Comparison of ENCODE assay signal across 27 cellular contexts in the genomic region with DNA sequence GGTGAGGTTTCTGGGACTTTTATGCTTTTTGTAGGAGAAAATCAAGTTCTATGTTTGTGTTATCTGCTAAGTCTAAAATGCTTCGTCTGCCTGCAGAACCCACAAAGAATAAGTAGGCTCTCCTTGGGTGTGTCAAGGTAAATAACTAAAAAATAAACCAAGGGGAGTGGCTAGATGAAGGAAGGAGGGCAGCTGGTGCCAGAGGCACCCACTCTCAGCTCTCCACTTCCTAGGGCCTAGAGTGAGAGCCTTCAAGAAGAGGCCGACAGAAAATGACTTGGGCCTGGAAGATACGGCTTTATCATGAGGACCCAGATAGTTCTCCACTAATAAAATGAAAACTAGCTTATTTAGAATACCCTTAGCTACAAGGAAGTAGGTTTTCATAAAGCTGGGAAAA.
"Had no signal": no experiment of that assay in that cellular context is flagged by ENCODE, and none has a peak within 500 bp of the region (broad histone marks: within the 10 kb centered on the region; RNA-seq: fewer than 3 reads in every experiment).

No MANE protein-coding gene starts in this region.

- H3K27ac Mint-ChIP-seq: activated CD8-positive, alpha-beta memory T cell treated with anti-CD3 and anti-CD28 coated beads, Interleukin-2, amount 10 ng/mL, durations not matched to agents 7 days and 5 days; activated naive CD4-positive, alpha-beta T cell treated with anti-CD3 and anti-CD28 coated beads, Interleukin-2, amount 50 U/mL, for 24 hours; activated T-cell treated with anti-CD3 and anti-CD28 coated beads, Interleukin-2, amount 50 U/mL, for 24 hours; activated T-helper 1 cell treated with anti-CD3 and anti-CD28 coated beads, Interleukin-12 subunit alpha, Interleukin-12 subunit beta, Interleukin-2, Interleukin-4 antibody, amounts not matched to agents 30 ng/mL and 10 ng/mL and 1 ng/mL, durations not matched to agents 14 hours and 24 hours and 36 hours; T-helper 2 cell treated with Interferon-gamma antibody and Interleukin-4, amounts not matched to agents 5 μg/mL and 100 μg/mL, for 36 hours; WTC11 had no signal

- DNase-seq: activated CD4-positive, alpha-beta T cell treated with anti-CD3 and anti-CD28 coated beads for 48 hours; activated CD4-positive, alpha-beta T cell treated with anti-CD3 and anti-CD28 coated beads, Interleukin-2, amount 50 U/mL, for 4 hours; activated CD4-positive, CD25-positive, alpha-beta regulatory T cell treated with anti-CD3 and anti-CD28 coated beads, Interleukin-2, amount 50 U/mL, for 72 hours; activated CD8-positive, alpha-beta memory T cell treated with anti-CD3 and anti-CD28 coated beads, Interleukin-2, amount 10 ng/mL, durations not matched to agents 7 days and 5 days; activated effector memory CD4-positive, alpha-beta T cell treated with Interleukin-2 at 50 U/mL for 16 hours; activated naive CD4-positive, alpha-beta T cell; activated T-cell treated with anti-CD3 and anti-CD28 coated beads, Interleukin-2, amount 50 U/mL, for 24 hours; aorta; Karpas-422; NCI-H1105 treated with DMSO at 0.1 percent for 48 hours; NCI-H1436 treated with DMSO at 0.1 percent for 48 hours; NCI-H187; NCI-H2081; NCI-H446; NCI-H524 treated with DMSO at 0.1 percent for 48 hours; Peyer's patch; Right ventricle myocardium superior; SJCRH30; SK-N-SH; T-helper 1 cell had no signal

- H3K27me3 Mint-ChIP-seq: activated CD8-positive, alpha-beta memory T cell treated with anti-CD3 and anti-CD28 coated beads, Interleukin-2, amount 10 ng/mL, durations not matched to agents 7 days and 5 days; activated naive CD4-positive, alpha-beta T cell treated with anti-CD3 and anti-CD28 coated beads, Interleukin-2, amount 50 U/mL, for 24 hours; activated T-cell treated with anti-CD3 and anti-CD28 coated beads, Interleukin-2, amount 50 U/mL, for 24 hours had no signal

- ATAC-seq: activated CD8-positive, alpha-beta memory T cell treated with anti-CD3 and anti-CD28 coated beads, Interleukin-2, amount 10 ng/mL, durations not matched to agents 7 days and 5 days; K562; WTC11 had no signal

- H3K27me3 ChIP-seq: Peyer's patch, SJCRH30 had no signal

- H3K36me3 ChIP-seq: Peyer's patch had no signal

- H3K9me3 Mint-ChIP-seq: activated naive CD4-positive, alpha-beta T cell treated with anti-CD3 and anti-CD28 coated beads, Interleukin-2, amount 50 U/mL, for 24 hours; activated T-cell treated with anti-CD3 and anti-CD28 coated beads, Interleukin-2, amount 50 U/mL, for 24 hours; activated T-helper 1 cell treated with anti-CD3 and anti-CD28 coated beads, Interleukin-12 subunit alpha, Interleukin-12 subunit beta, Interleukin-2, Interleukin-4 antibody, amounts not matched to agents 30 ng/mL and 10 ng/mL and 1 ng/mL, durations not matched to agents 14 hours and 24 hours and 36 hours; T-helper 2 cell treated with Interferon-gamma antibody and Interleukin-4, amounts not matched to agents 5 μg/mL and 100 μg/mL, for 36 hours had no signal

- H3K4me3 ChIP-seq: K562, Peyer's patch, SJCRH30 had no signal

- FAIRE-seq: bronchial epithelial cell, K562 had no signal

- H3K4me3 Mint-ChIP-seq: activated CD8-positive, alpha-beta memory T cell treated with anti-CD3 and anti-CD28 coated beads, Interleukin-2, amount 10 ng/mL, durations not matched to agents 7 days and 5 days; activated naive CD4-positive, alpha-beta T cell treated with anti-CD3 and anti-CD28 coated beads, Interleukin-2, amount 50 U/mL, for 24 hours; activated T-cell treated with anti-CD3 and anti-CD28 coated beads, Interleukin-2, amount 50 U/mL, for 24 hours; activated T-helper 1 cell treated with anti-CD3 and anti-CD28 coated beads, Interleukin-12 subunit alpha, Interleukin-12 subunit beta, Interleukin-2, Interleukin-4 antibody, amounts not matched to agents 30 ng/mL and 10 ng/mL and 1 ng/mL, durations not matched to agents 14 hours and 24 hours and 36 hours; T-helper 2 cell treated with Interferon-gamma antibody and Interleukin-4, amounts not matched to agents 5 μg/mL and 100 μg/mL, for 36 hours; WTC11 had no signal

- H3K4me1 ChIP-seq: Peyer's patch, SJCRH30 had no signal

- H3K9me3 ChIP-seq: Peyer's patch, SK-N-SH had no signal

- H3K27ac ChIP-seq: Peyer's patch, RWPE1, SJCRH30 had no signal
